8 cellular contexts compared by ENCODE assay signal in the genomic region with DNA sequence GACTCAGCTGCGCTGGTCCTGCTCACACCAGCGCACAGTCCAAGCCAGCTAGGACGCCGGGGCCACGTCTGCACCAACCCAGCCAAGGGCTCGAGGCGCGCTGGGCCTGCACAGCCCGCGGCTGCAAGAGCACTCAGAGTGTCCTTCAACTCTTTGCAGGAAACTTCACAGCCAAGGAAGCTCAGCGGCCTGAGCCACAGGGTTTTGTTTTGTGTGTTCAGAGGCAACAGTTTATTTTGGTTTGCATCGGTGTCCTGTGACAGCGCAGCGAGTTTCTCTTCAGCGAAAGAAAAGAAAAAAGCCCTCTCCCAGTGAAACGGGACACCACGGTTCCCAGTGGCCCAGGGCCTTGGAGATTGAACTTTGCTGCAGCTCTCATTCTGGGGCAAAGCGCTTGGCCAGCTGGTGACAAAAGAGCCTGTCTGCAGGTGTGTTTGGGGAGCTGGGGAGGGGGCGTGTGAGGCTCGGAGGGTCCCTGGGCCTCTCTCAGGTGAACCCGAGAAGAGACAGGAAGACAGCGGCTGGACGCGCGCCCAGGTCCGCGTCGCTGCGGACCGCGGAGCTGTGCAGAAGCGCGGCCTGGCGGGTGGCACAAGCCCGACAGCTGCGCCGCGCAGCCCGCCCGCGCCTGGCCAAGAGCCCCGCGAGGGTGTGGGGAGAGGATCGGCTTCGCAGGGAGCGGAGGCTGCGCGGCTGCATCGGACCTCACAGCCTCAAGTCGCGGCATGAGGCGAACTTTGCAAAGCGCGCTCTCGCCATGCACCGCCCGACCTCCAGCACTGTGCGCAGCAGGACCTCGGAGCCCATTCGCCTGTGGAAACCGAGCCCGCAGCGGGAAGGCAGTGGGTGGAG. TPM values are rescaled to one million over a fixed set of nuclear protein-coding genes. Genes with fewer than 3 reads are reported as not detected.
DNase-seq lines count a peak whose midpoint lies in the region; ATAC-seq and TF ChIP-seq lines count a peak whose summit lies in the region.

No MANE protein-coding gene starts in this region.

- no peak for TF ChIP-seq POLR2A in heart left ventricle (IDR thresholded peaks at IDR 0.05)

- peak; percentile 41 to 79 (median 50) for DNase-seq in heart left ventricle
- DNase-seq in posterior vena cava (ENCODE audit: low spot score), result peak; percentile 81
- DNase-seq in activated CD4-positive, alpha-beta T cell treated with anti-CD3 and anti-CD28 coated beads for 48 hours, result no peak

- intact Hi-C loops in heart left ventricle (cut with DNase I), result loop anchor here in 8 of 10 donors (5.0 to 10.0 kb wide), 9 partner anchors 72 to 589 kb away; no protein-coding TSS in a partner anchor
- intact Hi-C loops in posterior vena cava (cut with DNase I), result loop anchor here in 1 of 2 donors (2.0 to 5.0 kb wide), 2 partner anchors 478 to 711 kb away; no protein-coding TSS in a partner anchor

- peaks cover 0 to 20% (median 14%) of the 10 kb centered on the region in 9 donors for H3K36me3 ChIP-seq in heart left ventricle

- peak overlapping the region; percentile 67 to 92 (median 79) for H3K4me3 ChIP-seq in heart left ventricle

- peaks cover 0 to 26% (median 0%) of the 10 kb centered on the region in 9 donors for H3K27me3 ChIP-seq in heart left ventricle

- no peaks in the 10 kb centered on the region for H3K9me3 ChIP-seq in heart left ventricle

- ATAC-seq in SK-N-SH treated with all-trans-retinoic acid at 6 μM for 48 hours (peak; percentile 34), heart left ventricle (peak; percentile 9 to 59 (median 46)), GM19328 (IDR thresholded peaks at IDR 0.05; ENCODE audit: unreplicated experiment) (no peak), HG03378 (IDR thresholded peaks at IDR 0.05; ENCODE audit: unreplicated experiment) (no peak), HG02610 (IDR thresholded peaks at IDR 0.05; ENCODE audit: unreplicated experiment) (no peak)

- peak overlapping the region; percentile 31; the same call in 1 of the 2 replicates for H3K27ac ChIP-seq in C4-2B
- H3K27ac ChIP-seq in heart left ventricle, result peak overlapping the region; percentile 26 to 89 (median 78)

- no peak for TF ChIP-seq CTCF in C4-2B (conservative IDR thresholded peaks at IDR 0.05)
- peak in 2 of 12 donors; percentile 10 to 23 for TF ChIP-seq CTCF in heart left ventricle (IDR thresholded peaks at IDR 0.05)

- peaks cover 0 to 59% (median 20%) of the 10 kb centered on the region in 12 donors for H3K4me1 ChIP-seq in heart left ventricle

- 4 to 13% (median 5%) methylated on average over 15 to 63 of the region's 63 CpGs for WGBS in heart left ventricle, 4 donors

TF ChIP-seq in SK-N-SH treated with all-trans-retinoic acid at 6 μM for 48 hours, 23 proteins besides CTCF, POLR2A, EP300 and RAD21:
- no peak for TF ChIP-seq PPARA (CRISPR knock-in tag; IDR thresholded peaks at IDR 0.05; ENCODE audit: borderline replicate concordance)
- TF ChIP-seq TOX (CRISPR knock-in tag; IDR thresholded peaks at IDR 0.05; ENCODE audit: borderline replicate concordance), result no peak
- no peak for TF ChIP-seq ZFP30 (CRISPR knock-in tag; IDR thresholded peaks at IDR 0.05)
- no peak for TF ChIP-seq ISL1 (CRISPR knock-in tag; IDR thresholded peaks at IDR 0.05)
- TF ChIP-seq OSR1 (CRISPR knock-in tag; IDR thresholded peaks at IDR 0.05), result no peak
- no peak for TF ChIP-seq ZNF565 (CRISPR knock-in tag; conservative IDR thresholded peaks at IDR 0.05; ENCODE audit: low read depth)
- TF ChIP-seq BACH2 (CRISPR knock-in tag; IDR thresholded peaks at IDR 0.05; ENCODE audit: borderline replicate concordance), result no peak
- TF ChIP-seq, protein P1, sequence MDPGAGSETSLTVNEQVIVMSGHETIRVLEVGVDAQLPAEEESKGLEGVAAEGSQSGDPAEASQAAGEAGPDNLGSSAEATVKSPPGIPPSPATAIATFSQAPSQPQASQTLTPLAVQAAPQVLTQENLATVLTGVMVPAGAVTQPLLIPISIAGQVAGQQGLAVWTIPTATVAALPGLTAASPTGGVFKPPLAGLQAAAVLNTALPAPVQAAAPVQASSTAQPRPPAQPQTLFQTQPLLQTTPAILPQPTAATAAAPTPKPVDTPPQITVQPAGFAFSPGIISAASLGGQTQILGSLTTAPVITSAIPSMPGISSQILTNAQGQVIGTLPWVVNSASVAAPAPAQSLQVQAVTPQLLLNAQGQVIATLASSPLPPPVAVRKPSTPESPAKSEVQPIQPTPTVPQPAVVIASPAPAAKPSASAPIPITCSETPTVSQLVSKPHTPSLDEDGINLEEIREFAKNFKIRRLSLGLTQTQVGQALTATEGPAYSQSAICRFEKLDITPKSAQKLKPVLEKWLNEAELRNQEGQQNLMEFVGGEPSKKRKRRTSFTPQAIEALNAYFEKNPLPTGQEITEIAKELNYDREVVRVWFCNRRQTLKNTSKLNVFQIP (CRISPR knock-in tag; IDR thresholded peaks at IDR 0.05; ENCODE audit: borderline replicate concordance, low read depth), result no peak
- TF ChIP-seq, protein P2, sequence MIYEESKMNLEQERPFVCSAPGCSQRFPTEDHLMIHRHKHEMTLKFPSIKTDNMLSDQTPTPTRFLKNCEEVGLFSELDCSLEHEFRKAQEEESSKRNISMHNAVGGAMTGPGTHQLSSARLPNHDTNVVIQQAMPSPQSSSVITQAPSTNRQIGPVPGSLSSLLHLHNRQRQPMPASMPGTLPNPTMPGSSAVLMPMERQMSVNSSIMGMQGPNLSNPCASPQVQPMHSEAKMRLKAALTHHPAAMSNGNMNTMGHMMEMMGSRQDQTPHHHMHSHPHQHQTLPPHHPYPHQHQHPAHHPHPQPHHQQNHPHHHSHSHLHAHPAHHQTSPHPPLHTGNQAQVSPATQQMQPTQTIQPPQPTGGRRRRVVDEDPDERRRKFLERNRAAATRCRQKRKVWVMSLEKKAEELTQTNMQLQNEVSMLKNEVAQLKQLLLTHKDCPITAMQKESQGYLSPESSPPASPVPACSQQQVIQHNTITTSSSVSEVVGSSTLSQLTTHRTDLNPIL (CRISPR knock-in tag; IDR thresholded peaks at IDR 0.05; ENCODE audit: low read depth), result no peak

RNA-seq across cellular contexts. Expression of a gene that starts 0.9 kb away (rescaled TPM):
- total RNA-seq in heart left ventricle, result 100 to 1,000 TPM in 7 of 9 donors, 10 to 100 TPM in 2; 70.6 to 203 (median 130) TPM
- 10 to 100 TPM; 56.4 to 71.4 TPM for polyA plus RNA-seq in heart left ventricle
- 100 to 1,000 TPM; 206 to 238 TPM for total RNA-seq in posterior vena cava

Comparison
In these comparisons a context has a peak if more than half of its experiments do, and no peak if none do; other contexts are left out.
1. ATAC-seq: peak in SK-N-SH treated with all-trans-retinoic acid at 6 μM for 48 hours (single experiment) and heart left ventricle (4 of 4); none in GM19328 (single experiment), HG03378 (single experiment) and HG02610 (single experiment).